Comparison of ENCODE assay signal across 8 cellular contexts in the genomic region with DNA sequence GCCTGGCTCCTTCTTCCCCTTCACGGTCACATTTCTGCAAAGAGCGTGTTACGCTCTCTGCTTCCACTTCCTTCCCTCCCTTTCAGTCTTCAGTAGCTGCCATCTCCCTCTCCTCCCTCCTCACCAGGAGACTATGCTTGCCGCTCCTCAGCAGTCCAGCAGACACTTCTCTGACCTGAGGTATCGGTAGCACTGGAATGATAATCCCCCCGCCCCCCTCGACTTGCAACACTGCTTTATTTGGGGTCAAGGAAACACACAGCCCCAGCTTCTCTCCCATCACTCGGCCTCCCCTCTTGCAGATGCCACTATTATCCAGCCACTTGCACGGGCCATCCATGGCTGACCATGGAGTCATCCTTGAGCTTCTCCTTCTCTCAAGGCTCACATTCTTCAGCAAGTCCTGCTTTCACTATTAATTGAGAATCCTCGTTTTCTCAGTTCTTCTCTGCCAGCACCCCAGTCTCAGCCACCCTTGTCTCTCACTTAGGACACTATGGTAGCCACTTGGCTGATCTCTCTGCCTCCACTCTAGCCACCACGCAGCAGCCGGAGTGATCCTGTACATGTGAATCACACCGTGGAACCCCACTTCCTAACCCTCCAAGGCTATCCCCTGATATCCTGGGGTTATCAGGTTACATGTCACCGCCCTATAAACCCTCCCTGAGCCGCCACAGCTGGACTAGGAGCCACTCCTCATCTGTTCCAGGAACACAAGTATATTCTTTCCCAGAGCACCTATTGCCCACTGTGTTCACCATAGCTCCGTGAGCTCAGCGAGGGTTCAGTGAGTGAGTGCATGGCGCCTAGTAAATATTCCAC. TPM values are rescaled to one million over a fixed set of nuclear protein-coding genes. Genes with fewer than 3 reads are reported as not detected.
DNase-seq lines count a peak whose midpoint lies in the region; ATAC-seq and TF ChIP-seq lines count a peak whose summit lies in the region.

No MANE protein-coding gene starts in this region.

- peaks cover 12% of the 10 kb centered on the region for H3K4me1 ChIP-seq in HUES6 (ENCODE audit: control insufficient read depth, insufficient read depth, low read length)

- no peaks in the 10 kb centered on the region for H3K27me3 ChIP-seq in BJ (ENCODE audit: control insufficient read depth, insufficient read depth, low read length)
- H3K27me3 ChIP-seq in HUES6 (ENCODE audit: control insufficient read depth, insufficient read depth, low read length) = 0 out of 2 replicates have a peak, but pooled peaks cover 4% of the 10 kb centered on the region

- TF ChIP-seq CTCF in BJ (IDR thresholded peaks at IDR 0.05; ENCODE audit: insufficient read depth, low read depth, low read length) (no peak), natural killer cell (IDR thresholded peaks at IDR 0.05) (peak; percentile 16)

- no peaks in the 10 kb centered on the region for H3K27me3 Mint-ChIP-seq in natural killer cell (ENCODE audit: low read depth in 2 of 2)

- H3K9me3 ChIP-seq in HUES6 (ENCODE audit: control insufficient read depth, insufficient read depth, low read depth, low read length) = 0 out of 2 replicates have a peak, but pooled peaks cover 5% of the 10 kb centered on the region

- H3K9me3 Mint-ChIP-seq in natural killer cell = no peaks in the 10 kb centered on the region

- ATAC-seq in GM18870 (IDR thresholded peaks at IDR 0.05; ENCODE audit: unreplicated experiment) (peak; percentile 11), natural killer cell (peak; percentile 5 to 11 (median 9)), HG03095 (IDR thresholded peaks at IDR 0.05; ENCODE audit: unreplicated experiment) (no peak)

- no peaks in the 10 kb centered on the region for H3K36me3 ChIP-seq in BJ (ENCODE audit: control insufficient read depth, insufficient read depth, low read length)
- no peaks in the 10 kb centered on the region for H3K36me3 ChIP-seq in HUES6 (ENCODE audit: control insufficient read depth, insufficient read depth, low read length)

- DNase-seq in BJ (ENCODE audit: low read depth) (no peak), UCSD-AML1 (lab: John Stamatoyannopoulos, UW; ENCODE audit: unreplicated experiment) (peak; percentile 75), epithelial cell of prostate (ENCODE audit: low read depth, low spot score) (no peak), natural killer cell (no peak)
- no peak for DNase-seq in stimulated activated CD4-positive, alpha-beta T cell treated with anti-CD3 and anti-CD28 coated beads, Interleukin-4, amount 100 ng/mL, for 24 hours

- CTCF ChIA-PET in BJ (lab: Yijun Ruan, JAX) = interaction anchor here (0.5 to 6.6 kb wide), 32 partner anchors 9 to 349 kb away, joined by 3 to 78 read pairs (median 4); partner anchors contain the start of genes DTX3L, FAM162A, PARP9 and SEMA5B

- H3K27ac Mint-ChIP-seq in natural killer cell = peak overlapping the region; percentile 84 to 99

- peak overlapping the region; percentile 90 for H3K4me3 Mint-ChIP-seq in natural killer cell

- no peak overlapping the region for H3K27ac ChIP-seq in HUES6 (ENCODE audit: low read depth, low read length)
- H3K27ac ChIP-seq in epithelial cell of prostate = peak overlapping the region; percentile 49

- H3K36me3 Mint-ChIP-seq in natural killer cell = no peaks in the 10 kb centered on the region

- H3K9ac ChIP-seq in HUES6 (ENCODE audit: low read length) = no peak overlapping the region

- H3K4me3 ChIP-seq in BJ (ENCODE audit: low read depth, low read length) (peak overlapping the region; percentile 81), HUES6 (ENCODE audit: low read depth, low read length) (peak overlapping the region; percentile 88)

- POLR2A ChIA-PET in BJ (lab: Charles Lee) = no interaction called here

- H3K4me1 Mint-ChIP-seq in natural killer cell = peaks cover 54 to 56% of the 10 kb centered on the region in 2 donors

- intact Hi-C loops in natural killer cell (cut with micrococcal nuclease) = loop anchor here (1.0 to 5.0 kb wide), 7 partner anchors 119 to 1133 kb away; partner anchors contain the start of genes FAM162A, SEC22A and WDR5B

RNA-seq across cellular contexts. Expression of gene PARP14, which starts 1.0 kb away (rescaled TPM):
- 13.2 and 20.0 TPM in 2 replicates for polyA plus RNA-seq in BJ (2011; rRNA removed)
- polyA minus RNA-seq in BJ (2011; rRNA and poly(A)+ RNA removed) = 19.8 and 25.8 TPM in 2 replicates
- 10 to 100 TPM; 77.6 to 92.6 (median 89.9) TPM for total RNA-seq in natural killer cell
